Comparison of ENCODE assay signal across 8 cellular contexts in the genomic region with DNA sequence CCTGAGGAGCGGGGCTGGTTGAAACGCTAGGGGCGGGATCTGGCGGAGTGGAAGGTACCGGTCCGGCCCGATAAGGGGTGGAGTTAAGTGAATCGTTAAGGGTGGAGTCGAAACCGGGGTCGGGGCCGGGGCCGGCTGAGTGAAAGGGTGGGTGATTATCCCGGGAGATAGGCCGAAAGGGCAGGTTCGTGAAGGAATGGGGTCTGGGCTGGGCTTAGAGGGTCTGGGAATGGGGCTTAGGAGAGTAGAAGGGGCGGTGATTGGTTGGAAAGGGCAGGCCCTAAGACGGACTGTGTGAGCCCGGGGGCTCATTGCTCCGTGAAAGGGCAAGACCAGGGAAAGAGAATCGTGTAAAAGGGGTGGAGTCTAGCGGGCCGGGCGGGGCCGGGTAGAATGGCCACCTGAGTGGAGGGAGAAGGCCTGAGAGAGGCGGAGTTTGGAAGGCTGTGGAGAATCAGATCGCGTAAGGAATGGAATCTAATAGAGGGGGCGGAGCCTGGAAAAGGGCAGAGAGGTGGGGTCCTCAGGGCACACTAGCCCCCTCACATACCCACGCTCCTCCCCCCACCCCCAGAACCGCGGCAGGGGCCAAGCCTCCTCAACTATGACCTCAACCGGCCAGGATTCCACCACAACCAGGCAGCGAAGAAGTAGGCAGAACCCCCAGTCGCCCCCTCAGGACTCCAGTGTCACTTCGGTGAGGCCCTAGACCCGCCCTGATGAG. TPM values are rescaled to one million over a fixed set of nuclear protein-coding genes. Genes with fewer than 3 reads are reported as not detected.
DNase-seq lines count a peak whose midpoint lies in the region; ATAC-seq and TF ChIP-seq lines count a peak whose summit lies in the region.

No MANE protein-coding gene starts in this region.

- peaks cover 32% of the 10 kb centered on the region for H3K36me3 Mint-ChIP-seq in CD8-positive, alpha-beta T cell

- no peak overlapping the region for H4K5ac ChIP-seq in mesendoderm (ENCODE audit: low read length)

- no peaks in the 10 kb centered on the region for H3K9me3 ChIP-seq in CD8-positive, alpha-beta T cell (ENCODE audit: low read length)
- H3K9me3 ChIP-seq in effector memory CD4-positive, alpha-beta T cell (ENCODE audit: control insufficient read depth, low read length), result no peaks in the 10 kb centered on the region

- peak overlapping the region; percentile 88 for H3K27ac ChIP-seq in CD8-positive, alpha-beta T cell (ENCODE audit: low read depth, low read length)
- peak overlapping the region; percentile 88 for H3K27ac ChIP-seq in effector memory CD4-positive, alpha-beta T cell (ENCODE audit: insufficient read depth, low read length, poor library complexity, severe bottlenecking)
- peak overlapping the region; percentile 95 for H3K27ac ChIP-seq in mesendoderm (ENCODE audit: low read depth, low read length)

- no peak for ATAC-seq in CD8-positive, alpha-beta T cell
- ATAC-seq in GM19328 (IDR thresholded peaks at IDR 0.05; ENCODE audit: unreplicated experiment) (peak; percentile 30), HG03457 (IDR thresholded peaks at IDR 0.05; ENCODE audit: unreplicated experiment) (peak; percentile 34)

- no peak overlapping the region for H3K4ac ChIP-seq in mesendoderm (ENCODE audit: low read depth, low read length)

- H3K4me3 ChIP-seq in CD8-positive, alpha-beta T cell (ENCODE audit: low read depth, low read length), result peak overlapping the region; percentile 67
- H3K4me3 ChIP-seq in effector memory CD4-positive, alpha-beta T cell (ENCODE audit: insufficient read depth, low read depth, low read length, poor library complexity, severe bottlenecking), result peak overlapping the region; percentile 85
- peak overlapping the region; percentile 75 for H3K4me3 ChIP-seq in mesendoderm (ENCODE audit: low read length)

- no CpG with 5 or more reads among the region's 37 CpGs for WGBS in mesendoderm (ENCODE audit: extremely low coverage, insufficient coverage, low lambda C conversion rate)

- no peak overlapping the region for H4K8ac ChIP-seq in mesendoderm (ENCODE audit: low read depth, low read length)

- H3K79me1 ChIP-seq in mesendoderm (ENCODE audit: low read length), result no peaks in the 10 kb centered on the region

- H3K9ac ChIP-seq in mesendoderm (ENCODE audit: low read length), result peak overlapping the region; percentile 88

- POLR2A ChIA-PET in CD8-positive, alpha-beta T cell (lab: Charles Lee), result interaction anchor here (0.9 to 2.3 kb wide), 9 partner anchors 65 to 200 kb away, joined by 3 to 16 read pairs (median 5); partner anchors contain the start of genes GRIPAP1, SUV39H1 and WAS

- peak overlapping the region; percentile 94 for H3K4me3 Mint-ChIP-seq in CD8-positive, alpha-beta T cell

- H2BK15ac ChIP-seq in mesendoderm (replicated peaks; ENCODE audit: low read depth), result no peak overlapping the region

- peaks cover 13% of the 10 kb centered on the region for H3K4me1 ChIP-seq in CD8-positive, alpha-beta T cell (ENCODE audit: insufficient read depth, low read length)
- no peaks in the 10 kb centered on the region for H3K4me1 ChIP-seq in effector memory CD4-positive, alpha-beta T cell (ENCODE audit: control insufficient read depth, insufficient read depth, low read length, poor library complexity, severe bottlenecking)
- H3K4me1 ChIP-seq in mesendoderm (ENCODE audit: control insufficient read depth, low read depth, low read length), result no peaks in the 10 kb centered on the region

- peak in 5 of 7 experiments; percentile 2 to 52 (median 48) for DNase-seq in CD8-positive, alpha-beta T cell
- DNase-seq in NCI-H524 (lab: John Stamatoyannopoulos, UW) (peak; percentile 87 to 90), mesendoderm (peak; percentile 95)
- peak; percentile 81 to 85 for DNase-seq in activated CD4-positive, alpha-beta T cell treated with anti-CD3 and anti-CD28 coated beads, Interleukin-2, amount 50 U/mL, for 48 hours
- peak; percentile 24 to 54 (median 50) for DNase-seq in effector memory CD4-positive, alpha-beta T cell
- DNase-seq in stimulated activated CD8-positive, alpha-beta memory T cell treated with anti-CD3 and anti-CD28 coated beads, Interleukin-4, amount 100 ng/mL, for 24 hours (ENCODE audit: low read depth), result peak; percentile 61

- no peaks in the 10 kb centered on the region for H3K9me3 Mint-ChIP-seq in CD8-positive, alpha-beta T cell

- H3K23ac ChIP-seq in mesendoderm (ENCODE audit: low read length), result no peak overlapping the region

- H3K27me3 Mint-ChIP-seq in CD8-positive, alpha-beta T cell (ENCODE audit: low read depth), result no peaks in the 10 kb centered on the region

- H2BK120ac ChIP-seq in mesendoderm (ENCODE audit: low read depth, low read length), result no peak overlapping the region

- no peaks in the 10 kb centered on the region for H3K27me3 ChIP-seq in CD8-positive, alpha-beta T cell (ENCODE audit: insufficient read depth, low read length)
- H3K27me3 ChIP-seq in effector memory CD4-positive, alpha-beta T cell (replicated peaks; ENCODE audit: control insufficient read depth, insufficient read depth, low read length, poor library complexity, severe bottlenecking), result no peaks in the 10 kb centered on the region
- H3K27me3 ChIP-seq in mesendoderm (ENCODE audit: insufficient read depth, low read length, poor library complexity), result no peaks in the 10 kb centered on the region

- peak overlapping the region; percentile 82 for H2BK5ac ChIP-seq in mesendoderm (ENCODE audit: low read length)

- intact Hi-C loops in CD8-positive, alpha-beta T cell (cut with DNase I, micrococcal nuclease), result loop anchor here (1.0 to 10.0 kb wide), 11 partner anchors 93 to 730 kb away; partner anchors contain the start of genes EBP (in 1 of the 2), FTSJ1 (in 1 of the 2), OTUD5 (in 1 of the 2) and PIM2 (in 1 of the 2)

- CTCF ChIA-PET in CD8-positive, alpha-beta T cell (lab: Charles Lee), result interaction anchor here (2.0 kb wide), 1 partner anchor 154 kb away, joined by 9 read pairs; no protein-coding TSS in a partner anchor

- H3K4me1 Mint-ChIP-seq in CD8-positive, alpha-beta T cell (ENCODE audit: low read depth), result peaks cover 17% of the 10 kb centered on the region

- no peaks in the 10 kb centered on the region for H3K36me3 ChIP-seq in CD8-positive, alpha-beta T cell (ENCODE audit: insufficient read depth, low read length)
- no peaks in the 10 kb centered on the region for H3K36me3 ChIP-seq in effector memory CD4-positive, alpha-beta T cell (ENCODE audit: control insufficient read depth, insufficient read depth, low read length)
- H3K36me3 ChIP-seq in mesendoderm (ENCODE audit: control insufficient read depth, insufficient read depth, low read length), result no peaks in the 10 kb centered on the region

- no peak overlapping the region for H2AK5ac ChIP-seq in mesendoderm (ENCODE audit: low read length)

- H3K27ac Mint-ChIP-seq in CD8-positive, alpha-beta T cell, result peak overlapping the region; percentile 99

- no peaks in the 10 kb centered on the region for H3K79me2 ChIP-seq in mesendoderm (ENCODE audit: control insufficient read depth, insufficient read depth, low read length)

- TF ChIP-seq CTCF in CD8-positive, alpha-beta T cell (IDR thresholded peaks at IDR 0.05), result no peak

- peak overlapping the region; percentile 90 for H3K56ac ChIP-seq in mesendoderm (ENCODE audit: low read length)

- H3K18ac ChIP-seq in mesendoderm (ENCODE audit: low read length), result peak overlapping the region; percentile 76

- H3K4me2 ChIP-seq in mesendoderm (ENCODE audit: low read length), result peak overlapping the region; percentile 38

RNA-seq across cellular contexts. Expression of gene HDAC6, which starts 0.4 kb away (rescaled TPM):
- 10 to 100 TPM; 73.8 to 80.7 TPM for total RNA-seq in CD8-positive, alpha-beta T cell
- polyA plus RNA-seq in mesendoderm (2013, experiment 1 of 2), result 31.5 TPM
- 29.5 TPM for polyA plus RNA-seq in mesendoderm (2013, experiment 2 of 2)

RNA-seq across cellular contexts. Expression of gene GATA1, which starts 15.9 kb away (rescaled TPM):
- total RNA-seq in CD8-positive, alpha-beta T cell, result not detected
- polyA plus RNA-seq in mesendoderm (2013, experiment 1 of 2), result not detected
- polyA plus RNA-seq in mesendoderm (2013, experiment 2 of 2), result not detected

RNA-seq across cellular contexts. Expression of gene ERAS, which starts 24.1 kb away (rescaled TPM):
- not detected for total RNA-seq in CD8-positive, alpha-beta T cell
- polyA plus RNA-seq in mesendoderm (2013, experiment 1 of 2), result not detected
- not detected for polyA plus RNA-seq in mesendoderm (2013, experiment 2 of 2)

RNA-seq across cellular contexts. Expression of gene PCSK1N, which starts 33.2 kb away (rescaled TPM):
- 1 to 10 TPM; 4.4 to 4.9 TPM for total RNA-seq in CD8-positive, alpha-beta T cell
- 0.91 TPM for polyA plus RNA-seq in mesendoderm (2013, experiment 1 of 2)
- 0.81 TPM for polyA plus RNA-seq in mesendoderm (2013, experiment 2 of 2)

RNA-seq across cellular contexts. Expression of gene GLOD5, which starts 40.7 kb away (rescaled TPM):
- total RNA-seq in CD8-positive, alpha-beta T cell, result not detected
- polyA plus RNA-seq in mesendoderm (2013, experiment 1 of 2), result 0.21 TPM
- 0.13 TPM for polyA plus RNA-seq in mesendoderm (2013, experiment 2 of 2)
